Comparison of ENCODE assay signal across 1 cellular context in the genomic region with DNA sequence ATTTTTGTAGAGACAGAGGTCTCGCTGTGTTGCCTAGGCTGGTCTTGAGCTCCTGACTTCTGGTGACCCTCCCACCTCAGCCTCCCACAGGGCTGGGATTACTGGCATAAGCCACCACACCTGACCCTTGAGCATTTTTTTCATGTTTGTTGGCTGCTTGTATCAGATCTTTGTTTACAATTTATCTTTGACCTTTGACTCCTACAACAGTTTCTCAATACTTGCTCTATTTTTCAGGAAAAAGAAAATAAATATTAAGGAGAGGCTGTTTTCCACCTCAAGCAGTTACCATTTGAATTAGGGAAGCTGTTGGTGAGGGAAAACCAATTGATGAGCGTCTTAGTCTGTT.
TF ChIP-seq lines count a peak whose summit lies in the region.

No MANE protein-coding gene starts in this region.

TF ChIP-seq in HepG2, 621 proteins besides CTCF, POLR2A, EP300 and RAD21 (continued from another document and continues in another):
- no peak for TF ChIP-seq USF2 (IDR thresholded peaks at IDR 0.05; ENCODE audit: low read depth, low read length)
- TF ChIP-seq USF2 (CRISPR knock-in tag; IDR thresholded peaks at IDR 0.05; ENCODE audit: borderline replicate concordance): no peak
- TF ChIP-seq ZNF616 (CRISPR knock-in tag; IDR thresholded peaks at IDR 0.05; ENCODE audit: low read depth): no peak
- no peak for TF ChIP-seq ETS1 (CRISPR knock-in tag; IDR thresholded peaks at IDR 0.05)
- TF ChIP-seq EEA1 (CRISPR knock-in tag; IDR thresholded peaks at IDR 0.05; ENCODE audit: borderline replicate concordance): no peak
- no peak for TF ChIP-seq ZNF282 (IDR thresholded peaks at IDR 0.05; ENCODE audit: partially characterized antibody)
- TF ChIP-seq, protein P1, sequence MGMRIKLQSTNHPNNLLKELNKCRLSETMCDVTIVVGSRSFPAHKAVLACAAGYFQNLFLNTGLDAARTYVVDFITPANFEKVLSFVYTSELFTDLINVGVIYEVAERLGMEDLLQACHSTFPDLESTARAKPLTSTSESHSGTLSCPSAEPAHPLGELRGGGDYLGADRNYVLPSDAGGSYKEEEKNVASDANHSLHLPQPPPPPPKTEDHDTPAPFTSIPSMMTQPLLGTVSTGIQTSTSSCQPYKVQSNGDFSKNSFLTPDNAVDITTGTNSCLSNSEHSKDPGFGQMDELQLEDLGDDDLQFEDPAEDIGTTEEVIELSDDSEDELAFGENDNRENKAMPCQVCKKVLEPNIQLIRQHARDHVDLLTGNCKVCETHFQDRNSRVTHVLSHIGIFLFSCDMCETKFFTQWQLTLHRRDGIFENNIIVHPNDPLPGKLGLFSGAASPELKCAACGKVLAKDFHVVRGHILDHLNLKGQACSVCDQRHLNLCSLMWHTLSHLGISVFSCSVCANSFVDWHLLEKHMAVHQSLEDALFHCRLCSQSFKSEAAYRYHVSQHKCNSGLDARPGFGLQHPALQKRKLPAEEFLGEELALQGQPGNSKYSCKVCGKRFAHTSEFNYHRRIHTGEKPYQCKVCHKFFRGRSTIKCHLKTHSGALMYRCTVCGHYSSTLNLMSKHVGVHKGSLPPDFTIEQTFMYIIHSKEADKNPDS (CRISPR knock-in tag; IDR thresholded peaks at IDR 0.05): no peak
- TF ChIP-seq ESRRA (CRISPR knock-in tag; IDR thresholded peaks at IDR 0.05; ENCODE audit: low read depth): no peak
- TF ChIP-seq ZNF569 (CRISPR knock-in tag; IDR thresholded peaks at IDR 0.05; ENCODE audit: borderline replicate concordance): no peak
- TF ChIP-seq, protein P2, sequence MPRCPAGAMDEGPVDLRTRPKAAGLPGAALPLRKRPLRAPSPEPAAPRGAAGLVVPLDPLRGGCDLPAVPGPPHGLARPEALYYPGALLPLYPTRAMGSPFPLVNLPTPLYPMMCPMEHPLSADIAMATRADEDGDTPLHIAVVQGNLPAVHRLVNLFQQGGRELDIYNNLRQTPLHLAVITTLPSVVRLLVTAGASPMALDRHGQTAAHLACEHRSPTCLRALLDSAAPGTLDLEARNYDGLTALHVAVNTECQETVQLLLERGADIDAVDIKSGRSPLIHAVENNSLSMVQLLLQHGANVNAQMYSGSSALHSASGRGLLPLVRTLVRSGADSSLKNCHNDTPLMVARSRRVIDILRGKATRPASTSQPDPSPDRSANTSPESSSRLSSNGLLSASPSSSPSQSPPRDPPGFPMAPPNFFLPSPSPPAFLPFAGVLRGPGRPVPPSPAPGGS (CRISPR knock-in tag; IDR thresholded peaks at IDR 0.05): no peak
- no peak for TF ChIP-seq YY1 (IDR thresholded peaks at IDR 0.05; ENCODE audit: insufficient read depth, insufficient replicate concordance, low read depth, low read length)
- no peak for TF ChIP-seq HNF1A (IDR thresholded peaks at IDR 0.05; ENCODE audit: low read depth)
- no peak for TF ChIP-seq HNF1A (CRISPR knock-in tag; IDR thresholded peaks at IDR 0.05; ENCODE audit: borderline replicate concordance)
- TF ChIP-seq REXO4 (CRISPR knock-in tag; IDR thresholded peaks at IDR 0.05; ENCODE audit: borderline replicate concordance): no peak
- TF ChIP-seq NFIB (CRISPR knock-in tag; IDR thresholded peaks at IDR 0.05; ENCODE audit: borderline replicate concordance): no peak
- TF ChIP-seq CREB1 (IDR thresholded peaks at IDR 0.05): no peak
- peak; percentile 29; the same call in 1 of the 2 replicates for TF ChIP-seq CREB1 (CRISPR knock-in tag; IDR thresholded peaks at IDR 0.05)
- TF ChIP-seq, protein P3, sequence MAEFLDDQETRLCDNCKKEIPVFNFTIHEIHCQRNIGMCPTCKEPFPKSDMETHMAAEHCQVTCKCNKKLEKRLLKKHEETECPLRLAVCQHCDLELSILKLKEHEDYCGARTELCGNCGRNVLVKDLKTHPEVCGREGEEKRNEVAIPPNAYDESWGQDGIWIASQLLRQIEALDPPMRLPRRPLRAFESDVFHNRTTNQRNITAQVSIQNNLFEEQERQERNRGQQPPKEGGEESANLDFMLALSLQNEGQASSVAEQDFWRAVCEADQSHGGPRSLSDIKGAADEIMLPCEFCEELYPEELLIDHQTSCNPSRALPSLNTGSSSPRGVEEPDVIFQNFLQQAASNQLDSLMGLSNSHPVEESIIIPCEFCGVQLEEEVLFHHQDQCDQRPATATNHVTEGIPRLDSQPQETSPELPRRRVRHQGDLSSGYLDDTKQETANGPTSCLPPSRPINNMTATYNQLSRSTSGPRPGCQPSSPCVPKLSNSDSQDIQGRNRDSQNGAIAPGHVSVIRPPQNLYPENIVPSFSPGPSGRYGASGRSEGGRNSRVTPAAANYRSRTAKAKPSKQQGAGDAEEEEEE (CRISPR knock-in tag; IDR thresholded peaks at IDR 0.05; ENCODE audit: borderline replicate concordance): no peak
- no peak for TF ChIP-seq RFXANK (CRISPR knock-in tag; IDR thresholded peaks at IDR 0.05)
- no peak for TF ChIP-seq POLR2AphosphoS5 (IDR thresholded peaks at IDR 0.05; ENCODE audit: low read depth, low read length)
- no peak for TF ChIP-seq ZBTB10 (CRISPR knock-in tag; IDR thresholded peaks at IDR 0.05; ENCODE audit: borderline replicate concordance)
- TF ChIP-seq FOXM1 (CRISPR knock-in tag; IDR thresholded peaks at IDR 0.05): no peak
- TF ChIP-seq, protein P4, sequence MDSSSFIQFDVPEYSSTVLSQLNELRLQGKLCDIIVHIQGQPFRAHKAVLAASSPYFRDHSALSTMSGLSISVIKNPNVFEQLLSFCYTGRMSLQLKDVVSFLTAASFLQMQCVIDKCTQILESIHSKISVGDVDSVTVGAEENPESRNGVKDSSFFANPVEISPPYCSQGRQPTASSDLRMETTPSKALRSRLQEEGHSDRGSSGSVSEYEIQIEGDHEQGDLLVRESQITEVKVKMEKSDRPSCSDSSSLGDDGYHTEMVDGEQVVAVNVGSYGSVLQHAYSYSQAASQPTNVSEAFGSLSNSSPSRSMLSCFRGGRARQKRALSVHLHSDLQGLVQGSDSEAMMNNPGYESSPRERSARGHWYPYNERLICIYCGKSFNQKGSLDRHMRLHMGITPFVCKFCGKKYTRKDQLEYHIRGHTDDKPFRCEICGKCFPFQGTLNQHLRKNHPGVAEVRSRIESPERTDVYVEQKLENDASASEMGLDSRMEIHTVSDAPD (CRISPR knock-in tag; IDR thresholded peaks at IDR 0.05): no peak
- no peak for TF ChIP-seq MIER3 (CRISPR knock-in tag; IDR thresholded peaks at IDR 0.05; ENCODE audit: borderline replicate concordance)
- no peak for TF ChIP-seq NCOA1 (CRISPR knock-in tag; IDR thresholded peaks at IDR 0.05)
- TF ChIP-seq, protein P5, sequence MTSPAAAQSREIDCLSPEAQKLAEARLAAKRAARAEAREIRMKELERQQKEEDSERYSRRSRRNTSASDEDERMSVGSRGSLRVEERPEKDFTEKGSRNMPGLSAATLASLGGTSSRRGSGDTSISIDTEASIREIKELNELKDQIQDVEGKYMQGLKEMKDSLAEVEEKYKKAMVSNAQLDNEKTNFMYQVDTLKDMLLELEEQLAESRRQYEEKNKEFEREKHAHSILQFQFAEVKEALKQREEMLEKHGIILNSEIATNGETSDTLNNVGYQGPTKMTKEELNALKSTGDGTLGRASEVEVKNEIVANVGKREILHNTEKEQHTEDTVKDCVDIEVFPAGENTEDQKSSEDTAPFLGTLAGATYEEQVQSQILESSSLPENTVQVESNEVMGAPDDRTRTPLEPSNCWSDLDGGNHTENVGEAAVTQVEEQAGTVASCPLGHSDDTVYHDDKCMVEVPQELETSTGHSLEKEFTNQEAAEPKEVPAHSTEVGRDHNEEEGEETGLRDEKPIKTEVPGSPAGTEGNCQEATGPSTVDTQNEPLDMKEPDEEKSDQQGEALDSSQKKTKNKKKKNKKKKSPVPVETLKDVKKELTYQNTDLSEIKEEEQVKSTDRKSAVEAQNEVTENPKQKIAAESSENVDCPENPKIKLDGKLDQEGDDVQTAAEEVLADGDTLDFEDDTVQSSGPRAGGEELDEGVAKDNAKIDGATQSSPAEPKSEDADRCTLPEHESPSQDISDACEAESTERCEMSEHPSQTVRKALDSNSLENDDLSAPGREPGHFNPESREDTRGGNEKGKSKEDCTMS (CRISPR knock-in tag; conservative IDR thresholded peaks at IDR 0.05): no peak
- no peak for TF ChIP-seq HIVEP1 (CRISPR knock-in tag; IDR thresholded peaks at IDR 0.05)
